In genomic region chr9:130142635-130143034, GRCh38 we compare ENCODE assay signal across 15 cellular contexts.
"Had no signal": no experiment of that assay in that cellular context is flagged by ENCODE, and none has a peak within 500 bp of the region (broad histone marks: within the 10 kb centered on the region; RNA-seq: fewer than 3 reads in every experiment).

No MANE protein-coding gene starts in this region.

- H3K4me1 ChIP-seq: parathyroid adenoma had no signal

- H3K9me3 ChIP-seq: left ventricle myocardium inferior, right lobe of liver, thoracic aorta, upper lobe of right lung had no signal

- H3K9ac ChIP-seq: parathyroid adenoma had no signal

- H3K27me3 ChIP-seq: brain microvascular endothelial cell, right lobe of liver had no signal

- H3K27ac ChIP-seq: brain microvascular endothelial cell, left ventricle myocardium inferior, parathyroid adenoma, right lobe of liver, thoracic aorta, upper lobe of right lung had no signal

- DNase-seq: activated CD4-positive, alpha-beta T cell treated with anti-CD3 and anti-CD28 coated beads for 1 hour; activated CD4-positive, alpha-beta T cell treated with anti-CD3 and anti-CD28 coated beads, Interleukin-2, amount 50 U/mL, for 1 hour; activated CD8-positive, alpha-beta T cell treated with anti-CD3 and anti-CD28 coated beads, Interleukin-2, amount 10 ng/mL, durations not matched to agents 7 days and 5 days; activated gamma-delta T cell treated with Interleukin-2 at 50 U/mL for 16 hours; brain microvascular endothelial cell; effector CD4-positive, alpha-beta T cell; kidney; left ventricle myocardium inferior; right lobe of liver; small intestine; stimulated activated naive B cell treated with anti-CD40 and anti-IgM and Interleukin-4, amounts not matched to agents 10 μg/mL and 1 μg/mL and 100 μg/mL, for 72 hours; T-helper 9 cell; upper lobe of right lung had no signal

- H3K36me3 ChIP-seq: brain microvascular endothelial cell, left ventricle myocardium inferior, right lobe of liver, thoracic aorta, upper lobe of right lung had no signal

- H3K4me3 ChIP-seq: left ventricle myocardium inferior, right lobe of liver, thoracic aorta, upper lobe of right lung had no signal
